1 cellular context compared by ENCODE assay signal in the genomic region with DNA sequence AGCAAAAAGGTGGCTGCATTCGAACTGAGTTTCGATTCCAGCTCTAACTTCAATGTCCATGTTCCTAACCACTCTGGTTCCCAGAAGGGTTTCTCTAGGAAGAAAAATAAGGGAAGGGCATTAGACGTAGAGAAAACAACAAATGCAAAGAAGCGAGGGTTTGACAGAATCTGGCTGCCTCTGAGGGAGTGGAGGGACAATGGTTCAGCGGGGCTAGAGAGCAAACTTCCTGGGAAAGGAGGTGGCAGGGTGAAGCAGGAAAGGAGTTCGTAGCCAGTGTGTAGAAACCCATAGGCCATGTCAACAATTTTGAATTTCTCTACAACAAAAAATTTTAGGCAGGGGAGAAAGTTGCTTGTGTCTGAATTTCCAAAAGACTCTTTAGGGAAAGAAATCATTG.
TF ChIP-seq lines count a peak whose summit lies in the region.

No MANE protein-coding gene starts in this region.

TF ChIP-seq in K562, 482 proteins besides CTCF, POLR2A, EP300 and RAD21:
- TF ChIP-seq TRIM28 (IDR thresholded peaks at IDR 0.05) (no peak), ZNF707 (CRISPR knock-in tag; conservative IDR thresholded peaks at IDR 0.05) (no peak), TAL1 (IDR thresholded peaks at IDR 0.05) (no peak), CREBBP (IDR thresholded peaks at IDR 0.05; ENCODE audit: low read depth, low read length) (no peak), ZNF668 (CRISPR knock-in tag; IDR thresholded peaks at IDR 0.05) (no peak), BRCA1 (IDR thresholded peaks at IDR 0.05) (no peak), BRCA1 (CRISPR knock-in tag; IDR thresholded peaks at IDR 0.05) (no peak), KDM4B (IDR thresholded peaks at IDR 0.05; ENCODE audit: borderline replicate concordance in 2 of 2, low read depth in 1 of 2) (no peak), GATAD2A (IDR thresholded peaks at IDR 0.05) (no peak), IRF2 (CRISPR knock-in tag; IDR thresholded peaks at IDR 0.05) (no peak), ZNF695 (CRISPR knock-in tag; IDR thresholded peaks at IDR 0.05) (no peak), POU5F1 (IDR thresholded peaks at IDR 0.05; ENCODE audit: borderline replicate concordance, low read depth, low read length, partially characterized antibody) (no peak), RAD51 (IDR thresholded peaks at IDR 0.05; ENCODE audit: borderline replicate concordance, low read depth) (no peak), ZBTB17 (CRISPR knock-in tag; IDR thresholded peaks at IDR 0.05) (no peak)
- TF ChIP-seq, protein P1, sequence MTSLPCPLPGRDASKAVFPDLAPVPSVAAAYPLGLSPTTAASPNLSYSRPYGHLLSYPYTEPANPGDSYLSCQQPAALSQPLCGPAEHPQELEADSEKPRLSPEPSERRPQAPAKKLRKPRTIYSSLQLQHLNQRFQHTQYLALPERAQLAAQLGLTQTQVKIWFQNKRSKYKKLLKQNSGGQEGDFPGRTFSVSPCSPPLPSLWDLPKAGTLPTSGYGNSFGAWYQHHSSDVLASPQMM (CRISPR knock-in tag; IDR thresholded peaks at IDR 0.05), result no peak
- TF ChIP-seq, protein P2, sequence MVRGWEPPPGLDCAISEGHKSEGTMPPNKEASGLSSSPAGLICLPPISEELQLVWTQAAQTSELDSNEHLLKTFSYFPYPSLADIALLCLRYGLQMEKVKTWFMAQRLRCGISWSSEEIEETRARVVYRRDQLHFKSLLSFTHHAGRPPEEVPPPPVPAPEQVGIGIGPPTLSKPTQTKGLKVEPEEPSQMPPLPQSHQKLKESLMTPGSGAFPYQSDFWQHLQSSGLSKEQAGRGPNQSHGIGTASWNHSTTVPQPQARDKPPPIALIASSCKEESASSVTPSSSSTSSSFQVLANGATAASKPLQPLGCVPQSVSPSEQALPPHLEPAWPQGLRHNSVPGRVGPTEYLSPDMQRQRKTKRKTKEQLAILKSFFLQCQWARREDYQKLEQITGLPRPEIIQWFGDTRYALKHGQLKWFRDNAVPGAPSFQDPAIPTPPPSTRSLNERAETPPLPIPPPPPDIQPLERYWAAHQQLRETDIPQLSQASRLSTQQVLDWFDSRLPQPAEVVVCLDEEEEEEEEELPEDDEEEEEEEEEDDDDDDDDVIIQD (CRISPR knock-in tag; IDR thresholded peaks at IDR 0.05), result no peak
TF ChIP-seq in K562: peak in this region for 0.
